ENCODE assay signal across 14 cellular contexts in the genomic region with DNA sequence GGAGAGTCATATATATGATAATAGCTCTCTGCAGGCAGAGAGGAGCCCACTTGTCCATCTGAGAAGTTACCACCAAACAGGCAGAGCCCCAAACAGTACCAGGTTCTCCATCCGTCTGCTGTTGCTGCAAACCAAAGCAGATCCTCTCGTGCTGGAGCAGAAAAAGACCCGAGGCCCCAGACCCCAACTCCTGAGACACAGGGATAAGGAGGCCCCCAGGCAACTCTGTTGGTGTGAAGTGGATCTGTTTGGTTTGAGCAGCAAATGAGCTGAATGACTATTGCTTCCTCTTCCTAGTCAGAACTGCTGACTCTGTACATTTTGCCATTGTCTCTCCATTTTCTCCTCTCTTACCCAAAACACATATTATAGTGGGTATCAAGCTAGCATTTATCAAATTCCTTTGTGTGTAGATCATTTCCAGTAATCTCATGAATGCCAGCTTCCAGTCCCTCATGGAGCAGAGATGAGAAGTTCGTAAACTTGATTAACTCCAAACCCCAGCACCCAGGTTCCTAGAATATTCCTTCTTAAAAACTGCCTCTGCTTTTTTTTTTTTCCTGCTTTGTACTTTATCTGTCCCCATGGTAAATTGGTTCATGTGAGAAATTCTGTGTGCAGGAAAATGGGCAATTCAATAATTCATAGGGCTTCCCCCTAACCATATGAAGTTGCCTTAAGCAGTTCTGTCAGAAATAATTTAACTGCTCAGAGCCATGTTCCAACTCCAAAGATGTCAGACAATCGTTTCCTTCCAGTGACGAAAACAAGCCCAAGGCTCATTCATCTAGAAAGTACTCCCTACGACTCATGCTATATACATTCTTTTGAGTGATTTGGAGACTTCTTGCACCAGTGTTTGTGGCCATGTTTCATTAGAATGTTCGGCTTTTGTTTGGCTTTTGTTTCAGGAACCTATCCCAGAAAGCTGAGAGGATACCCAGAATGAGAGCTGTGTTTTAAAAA.
A peak's percentile ranks its signal among the peaks of the same experiment; 100 is the strongest.
DNase-seq lines count a peak whose midpoint lies in the region; ATAC-seq, FAIRE-seq and TF ChIP-seq lines count a peak whose summit lies in the region.
"Had no signal": no experiment of that assay in that cellular context is flagged by ENCODE, and none has a peak within 500 bp of the region (broad histone marks: within the 10 kb centered on the region; RNA-seq: fewer than 3 reads in every experiment).

No MANE protein-coding gene starts in this region.

- H3K4me1 ChIP-seq in HepG2 (ENCODE audit: insufficient read depth, low read length) (no peaks in the 10 kb centered on the region), right lobe of liver (no peaks in the 10 kb centered on the region)
- H3K4me1 ChIP-seq: pancreas had no signal

- no peak for FAIRE-seq in HepG2 (lab: Jason Lieb, UNC)
- FAIRE-seq: pancreas had no signal

- intact Hi-C loops in HepG2 (cut with micrococcal nuclease; ENCODE audit: unreplicated experiment): no loop called here
- intact Hi-C loops in right lobe of liver (cut with DNase I): no loop called here

- H3K36me3 ChIP-seq in HepG2 (replicated peaks in 1 of 2; ENCODE audit: control insufficient read depth in 1 of 2, insufficient read depth in 2 of 2, low read length in 2 of 2) (no peaks in the 10 kb centered on the region), right lobe of liver (no peaks in the 10 kb centered on the region)
- H3K36me3 ChIP-seq: pancreas had no signal

- H4K20me1 ChIP-seq in HepG2 (ENCODE audit: insufficient read depth, low read length): no peaks in the 10 kb centered on the region

- ATAC-seq in HepG2 (no peak), right lobe of liver (no peak), GM18505 (IDR thresholded peaks at IDR 0.05; ENCODE audit: unreplicated experiment) (no peak)
- ATAC-seq: activated T-cell treated with anti-CD3 and anti-CD28 coated beads, Interleukin-2, amount 50 U/mL, for 4 hours; foreskin keratinocyte; left cardiac atrium; pancreas had no signal

- H3K4me3 ChIP-seq in HepG2 (replicated peaks in 1 of 3; ENCODE audit: insufficient read depth in 1 of 3, low read depth in 2 of 3, low read length in 3 of 3) (no peak overlapping the region), right lobe of liver (no peak overlapping the region)
- H3K4me3 ChIP-seq: pancreas had no signal

- no peak overlapping the region for H3K9ac ChIP-seq in HepG2 (ENCODE audit: insufficient read depth, low read depth, low read length)

- TF ChIP-seq RAD21 in HepG2 (CRISPR knock-in tag; IDR thresholded peaks at IDR 0.05): no peak

- POLR2A ChIA-PET in HepG2 (lab: Yijun Ruan, JAX): no interaction called here

- CTCF ChIA-PET in HepG2 (lab: Yijun Ruan, JAX; ENCODE audit: low intra/inter-chr PET ratio, low total read pairs): no interaction called here

- H3K27ac ChIP-seq in HepG2 (ENCODE audit: extremely low read length, insufficient read depth, low read length) (no peak overlapping the region), right lobe of liver (no peak overlapping the region)
- H3K27ac ChIP-seq: foreskin keratinocyte, pancreas had no signal

- H3K79me2 ChIP-seq in HepG2 (ENCODE audit: insufficient read depth, low read length): no peaks in the 10 kb centered on the region

- no peaks in the 10 kb centered on the region for H3K9me3 ChIP-seq in HepG2 (ENCODE audit: low read length)
- H3K9me3 ChIP-seq in right lobe of liver: no peaks in the 10 kb centered on the region
- H3K9me3 ChIP-seq: pancreas had no signal

- no peaks in the 10 kb centered on the region for H3K27me3 ChIP-seq in HepG2 (ENCODE audit: control insufficient read depth in 1 of 2, insufficient read depth in 2 of 2, low read length in 2 of 2)
- H3K27me3 ChIP-seq in right lobe of liver: no peaks in the 10 kb centered on the region
- H3K27me3 ChIP-seq: foreskin keratinocyte had no signal

- H2AFZ ChIP-seq in HepG2 (ENCODE audit: low read length): no peak overlapping the region

- TF ChIP-seq POLR2A in HepG2 (IDR thresholded peaks at IDR 0.05; ENCODE audit: insufficient read depth in 1 of 2, low read depth in 2 of 2, low read length in 2 of 2): no peak
- TF ChIP-seq POLR2A in right lobe of liver (IDR thresholded peaks at IDR 0.05): no peak
- TF ChIP-seq POLR2A in GM18505 (IDR thresholded peaks at IDR 0.05; ENCODE audit: borderline replicate concordance, extremely low read depth, insufficient read depth, insufficient read length): no peak

- no peak for TF ChIP-seq EP300 in HepG2 (IDR thresholded peaks at IDR 0.05; ENCODE audit: low read depth in 2 of 2, low read length in 2 of 2)
- no peak for TF ChIP-seq EP300 in HepG2 (CRISPR knock-in tag; IDR thresholded peaks at IDR 0.05; ENCODE audit: borderline replicate concordance)

- H3K4me2 ChIP-seq in HepG2 (ENCODE audit: low read depth, low read length): no peak overlapping the region

- DNase-seq in HepG2 (ENCODE audit: low spot score) (no peak), right lobe of liver (no peak), amniotic epithelial cell (ENCODE audit: low read depth) (peak; percentile 42), islet precursor cell (peak; percentile 64), medulla oblongata (ENCODE audit: extremely low spot score) (no peak), T-helper 1 cell (no peak), RPMI8226 (no peak)
- DNase-seq: activated T-cell treated with anti-CD3 and anti-CD28 coated beads, Interleukin-2, amount 50 U/mL, for 4 hours; left cardiac atrium; NCI-H2171; pancreas; stimulated activated CD4-positive, alpha-beta T cell treated with anti-CD3 and anti-CD28 coated beads, Interleukin-4, amount 100 ng/mL, for 4 hours had no signal

- no TSS peak for BruUV-seq in HepG2 (replicated peaks; lab: Mats Ljungman, UMichigan)

- in situ Hi-C loops in HepG2 (cut with HindIII; ENCODE audit: extremely low pct_ligation_motif_present, low pct_unique_long_range_greater_than_20kb): no loop called here

- no peak for TF ChIP-seq CTCF in HepG2 (CRISPR knock-in tag; IDR thresholded peaks at IDR 0.05)
- no peak for TF ChIP-seq CTCF in right lobe of liver (IDR thresholded peaks at IDR 0.05)

- WGBS in HepG2 (ENCODE audit: low lambda C conversion rate): 17% methylated on average over 6 of the region's 8 CpGs
- WGBS in right lobe of liver (ENCODE audit: insufficient coverage, low coverage, low lambda C conversion rate, missing lambda C conversion rate): 56% methylated on average over 5 of the region's 8 CpGs

TF ChIP-seq in HepG2, 621 proteins besides CTCF, POLR2A, EP300 and RAD21 (continues in another document):
- TF ChIP-seq CSRNP2 (CRISPR knock-in tag; conservative IDR thresholded peaks at IDR 0.05; ENCODE audit: low read depth): no peak
- TF ChIP-seq FOXA3 (CRISPR knock-in tag; IDR thresholded peaks at IDR 0.05): no peak
- TF ChIP-seq MAFF (IDR thresholded peaks at IDR 0.05; ENCODE audit: low read depth, low read length): peak; percentile 47; the same call in 1 of the 2 replicates
- no peak for TF ChIP-seq ARID4A (CRISPR knock-in tag; IDR thresholded peaks at IDR 0.05; ENCODE audit: borderline replicate concordance)
- no peak for TF ChIP-seq SP1 (IDR thresholded peaks at IDR 0.05)
- TF ChIP-seq SP1 (CRISPR knock-in tag; IDR thresholded peaks at IDR 0.05): no peak
- TF ChIP-seq NR1H2 (CRISPR knock-in tag; IDR thresholded peaks at IDR 0.05; ENCODE audit: borderline replicate concordance, low read depth): no peak

Comparison
In these comparisons a context has a peak if more than half of its experiments do, and no peak if none do; other contexts are left out.
1. DNase-seq: peak in amniotic epithelial cell (single experiment) and islet precursor cell (single experiment); none in HepG2 (single experiment), right lobe of liver (0 of 3), medulla oblongata (single experiment), T-helper 1 cell (0 of 5) and RPMI8226 (single experiment).